ENCODE assay signal across 26 cellular contexts in genomic region chr9:91724609-91725505, GRCh38.
DNase-seq lines count a peak whose midpoint lies in the region; ATAC-seq, FAIRE-seq and TF ChIP-seq lines count a peak whose summit lies in the region.
"Had no signal": no experiment of that assay in that cellular context is flagged by ENCODE, and none has a peak within 500 bp of the region (broad histone marks: within the 10 kb centered on the region; RNA-seq: fewer than 3 reads in every experiment).

No MANE protein-coding gene starts in this region.

- TF ChIP-seq POLR2A in K562 (conservative IDR thresholded peaks at IDR 0.05) (no peak), H54 (IDR thresholded peaks at IDR 0.05; ENCODE audit: low read depth, low read length) (no peak)

- H3K4me3 ChIP-seq in K562: no peak overlapping the region
- H3K4me3 ChIP-seq in neural progenitor cell: no peak overlapping the region
- H3K4me3 ChIP-seq in trophoblast cell (ENCODE audit: low read depth, low read length): peak overlapping the region; percentile 8
- H3K4me3 ChIP-seq: A549; BLaER1 treated with 17β-estradiol and CSF1 and Interleukin-3, amounts not matched to agents 10 nM and 100 nM; GM23338; HAP-1 had no signal

- H4K91ac ChIP-seq in trophoblast cell (ENCODE audit: low read depth, low read length): no peak overlapping the region

- H3K79me2 ChIP-seq in K562 (ENCODE audit: control insufficient read depth, insufficient read depth, low read length) (no peaks in the 10 kb centered on the region), neural progenitor cell (ENCODE audit: low read depth) (no peaks in the 10 kb centered on the region), trophoblast cell (ENCODE audit: control insufficient read depth, insufficient read depth, low read length, poor library complexity) (no peaks in the 10 kb centered on the region)

- no peak for ATAC-seq in K562
- ATAC-seq in stimulated activated memory B cell treated with anti-CD40 and anti-IgM and Interleukin-4, amounts not matched to agents 10 μg/mL and 1 μg/mL and 100 μg/mL, for 72 hours: no peak
- ATAC-seq in GM21786 (IDR thresholded peaks at IDR 0.05; ENCODE audit: unreplicated experiment): no peak
- ATAC-seq: A549, GM23338 had no signal

- POLR2A ChIA-PET in K562 (lab: Yijun Ruan, JAX): interaction anchor here (0.7 kb wide), 1 partner anchor 10 kb away, joined by 4 read pairs; no protein-coding TSS in a partner anchor

- H3K9me3 ChIP-seq in K562 (replicated peaks; ENCODE audit: control insufficient read depth, insufficient read depth, low read depth, low read length) (no peaks in the 10 kb centered on the region), neural progenitor cell (ENCODE audit: low read depth) (no peaks in the 10 kb centered on the region), trophoblast cell (ENCODE audit: insufficient read depth, low read depth, low read length) (no peaks in the 10 kb centered on the region)
- H3K9me3 ChIP-seq: A549; BE2C; BLaER1 treated with 17β-estradiol and CSF1 and Interleukin-3, amounts not matched to agents 10 nM and 100 nM; HAP-1 had no signal

- no peak overlapping the region for H3K4ac ChIP-seq in trophoblast cell (ENCODE audit: low read depth, low read length)

- H3K9ac ChIP-seq in K562 (ENCODE audit: insufficient read depth in 1 of 2, low read depth in 2 of 2, low read length in 2 of 2) (no peak overlapping the region), neural progenitor cell (no peak overlapping the region), trophoblast cell (ENCODE audit: low read length) (no peak overlapping the region)
- H3K9ac ChIP-seq: BLaER1 treated with 17β-estradiol and CSF1 and Interleukin-3, amounts not matched to agents 10 nM and 100 nM had no signal

- H3K27me3 Mint-ChIP-seq in neural progenitor cell (ENCODE audit: insufficient read depth, low read depth): no peaks in the 10 kb centered on the region
- H3K27me3 Mint-ChIP-seq in stimulated activated memory B cell treated with anti-CD40 and anti-IgM and Interleukin-4, amounts not matched to agents 10 μg/mL and 1 μg/mL and 100 μg/mL, for 72 hours: peaks cover 11% of the 10 kb centered on the region

- H3K4me3 Mint-ChIP-seq in neural progenitor cell: no peak overlapping the region
- no peak overlapping the region for H3K4me3 Mint-ChIP-seq in stimulated activated memory B cell treated with anti-CD40 and anti-IgM and Interleukin-4, amounts not matched to agents 10 μg/mL and 1 μg/mL and 100 μg/mL, for 72 hours
- H3K4me3 Mint-ChIP-seq: CD14-positive monocyte; CD4-positive, alpha-beta T cell; CD8-positive, alpha-beta memory T cell; GM23338; HFFc6 had no signal

- H3K23ac ChIP-seq in trophoblast cell (ENCODE audit: low read length): no peak overlapping the region

- no peak for TF ChIP-seq EP300 in K562 (IDR thresholded peaks at IDR 0.05; ENCODE audit: low read length)

- H3K4me1 Mint-ChIP-seq in neural progenitor cell: no peaks in the 10 kb centered on the region
- H3K4me1 Mint-ChIP-seq in stimulated activated memory B cell treated with anti-CD40 and anti-IgM and Interleukin-4, amounts not matched to agents 10 μg/mL and 1 μg/mL and 100 μg/mL, for 72 hours: peaks cover 27% of the 10 kb centered on the region
- H3K4me1 Mint-ChIP-seq: CD8-positive, alpha-beta memory T cell had no signal

- peak overlapping the region; percentile 46 for H3K27ac Mint-ChIP-seq in neural progenitor cell
- peak overlapping the region; percentile 55 for H3K27ac Mint-ChIP-seq in stimulated activated memory B cell treated with anti-CD40 and anti-IgM and Interleukin-4, amounts not matched to agents 10 μg/mL and 1 μg/mL and 100 μg/mL, for 72 hours
- H3K27ac Mint-ChIP-seq: CD14-positive monocyte; CD4-positive, alpha-beta T cell; GM23338; HFFc6 had no signal

- H4K8ac ChIP-seq in trophoblast cell (ENCODE audit: low read depth, low read length): no peak overlapping the region

- H2BK5ac ChIP-seq in trophoblast cell (ENCODE audit: low read depth, low read length, poor library complexity): no peak overlapping the region

- no peaks in the 10 kb centered on the region for H3K9me1 ChIP-seq in K562 (ENCODE audit: control insufficient read depth, insufficient read depth, low read length)

- H4K12ac ChIP-seq in trophoblast cell (ENCODE audit: low read depth, low read length): no peak overlapping the region

- in situ Hi-C loops in K562 (cut with MboI): loop anchor here (10.0 kb wide), 1 partner anchor 810 kb away; no protein-coding TSS in a partner anchor

- H3K27me3 ChIP-seq in K562 (ENCODE audit: control insufficient read depth in 2 of 2, insufficient read depth in 2 of 2, low read length in 2 of 2) (no peaks in the 10 kb centered on the region), neural progenitor cell (no peaks in the 10 kb centered on the region), trophoblast cell (ENCODE audit: insufficient read depth, low read length) (no peaks in the 10 kb centered on the region)
- H3K27me3 ChIP-seq: BE2C; BLaER1 treated with 17β-estradiol and CSF1 and Interleukin-3, amounts not matched to agents 10 nM and 100 nM had no signal

- DNase-seq in K562 (ENCODE audit: extremely low read depth in 1 of 4, low spot score in 3 of 4) (no peak), neural progenitor cell (ENCODE audit: low spot score) (no peak), trophoblast cell (no peak), H54 (ENCODE audit: insufficient read length, low spot score) (no peak), COLO668 (lab: John Stamatoyannopoulos, UW; ENCODE audit: unreplicated experiment) (no peak)
- DNase-seq: 8988T; ACHN; AML-193; BE2C; Calu3; CD4-positive, alpha-beta T cell; CD8-positive, alpha-beta memory T cell; COR-L47; DMS53; DMS79 treated with DMSO at 0.1 percent for 48 hours; GF-D8; HFFc6 had no signal

- TF ChIP-seq CTCF in K562 (IDR thresholded peaks at IDR 0.05 in 2 of 3, conservative IDR thresholded peaks at IDR 0.05 in 1 of 3; ENCODE audit: insufficient read depth in 2 of 3, low read depth in 1 of 3, low read length in 3 of 3) (no peak), neural progenitor cell (IDR thresholded peaks at IDR 0.05) (no peak)

- peaks cover 27% of the 10 kb centered on the region for H3K36me3 Mint-ChIP-seq in neural progenitor cell
- H3K36me3 Mint-ChIP-seq in stimulated activated memory B cell treated with anti-CD40 and anti-IgM and Interleukin-4, amounts not matched to agents 10 μg/mL and 1 μg/mL and 100 μg/mL, for 72 hours: no peaks in the 10 kb centered on the region
- H3K36me3 Mint-ChIP-seq: CD14-positive monocyte; CD8-positive, alpha-beta memory T cell had no signal

- no peak overlapping the region for H3K18ac ChIP-seq in trophoblast cell (ENCODE audit: low read length)

- FAIRE-seq in K562 (lab: Jason Lieb, UNC) (no peak), H54 (lab: Jason Lieb, UNC) (no peak)
- FAIRE-seq: A549, GM12891, GM18507 had no signal

- CTCF ChIA-PET in K562 (lab: Yijun Ruan, JAX; ENCODE audit: low intra/inter-chr PET ratio): no interaction called here

- no peaks in the 10 kb centered on the region for H3K9me3 Mint-ChIP-seq in neural progenitor cell
- H3K9me3 Mint-ChIP-seq in stimulated activated memory B cell treated with anti-CD40 and anti-IgM and Interleukin-4, amounts not matched to agents 10 μg/mL and 1 μg/mL and 100 μg/mL, for 72 hours: no peaks in the 10 kb centered on the region
- H3K9me3 Mint-ChIP-seq: CD14-positive monocyte; CD4-positive, alpha-beta T cell; CD8-positive, alpha-beta memory T cell; GM23338; HFFc6 had no signal

- BruUV-seq in K562 (replicated peaks; lab: Mats Ljungman, UMichigan): no TSS peak

- TF ChIP-seq RAD21 in K562 (CRISPR knock-in tag; conservative IDR thresholded peaks at IDR 0.05 in 1 of 2, IDR thresholded peaks at IDR 0.05 in 1 of 2): no peak

- intact Hi-C loops in K562 (cut with micrococcal nuclease): no loop called here

- H3K4me1 ChIP-seq in K562 (replicated peaks in 1 of 2; ENCODE audit: control insufficient read depth in 2 of 2, insufficient read depth in 2 of 2, low read length in 2 of 2): peaks cover 11 to 14% of the 10 kb centered on the region in 2 experiments
- H3K4me1 ChIP-seq in neural progenitor cell: peaks cover 10% of the 10 kb centered on the region
- H3K4me1 ChIP-seq in trophoblast cell (ENCODE audit: control insufficient read depth in 1 of 2, insufficient read depth in 2 of 2, low read length in 2 of 2): peaks cover 6 to 8% of the 10 kb centered on the region in 2 experiments
- H3K4me1 ChIP-seq: BE2C had no signal

- H2AFZ ChIP-seq in K562 (ENCODE audit: low read depth, low read length) (no peak overlapping the region), neural progenitor cell (replicated peaks) (no peak overlapping the region), trophoblast cell (ENCODE audit: insufficient read depth, low read length, poor library complexity) (no peak overlapping the region)
- H2AFZ ChIP-seq: GM23338 had no signal

- H3K36me3 ChIP-seq in K562 (ENCODE audit: control insufficient read depth, insufficient read depth, low read length) (peaks cover 62% of the 10 kb centered on the region; the same call in 2 of the 3 replicates), neural progenitor cell (no peaks in the 10 kb centered on the region), trophoblast cell (ENCODE audit: control insufficient read depth in 1 of 2, insufficient read depth in 2 of 2, low read length in 2 of 2) (no peaks in the 10 kb centered on the region)
- H3K36me3 ChIP-seq: BLaER1 treated with 17β-estradiol and CSF1 and Interleukin-3, amounts not matched to agents 10 nM and 100 nM; HAP-1 had no signal

- no peak overlapping the region for H2BK120ac ChIP-seq in trophoblast cell (ENCODE audit: insufficient read depth, low read length, poor library complexity)

- no peak overlapping the region for H3K27ac ChIP-seq in K562 (ENCODE audit: extremely low read depth, low read depth, low read length)
- H3K27ac ChIP-seq in neural progenitor cell: no peak overlapping the region
- H3K27ac ChIP-seq in trophoblast cell (ENCODE audit: low read depth, low read length): no peak overlapping the region
- H3K27ac ChIP-seq: A549; BLaER1 treated with 17β-estradiol and CSF1 and Interleukin-3, amounts not matched to agents 10 nM and 100 nM had no signal

- no peak overlapping the region for H2AK5ac ChIP-seq in trophoblast cell (ENCODE audit: low read length)

- H3K79me1 ChIP-seq in trophoblast cell (ENCODE audit: low read length): peaks cover 2% of the 10 kb centered on the region

- no peak overlapping the region for H2BK12ac ChIP-seq in trophoblast cell (ENCODE audit: low read length)

- H4K20me1 ChIP-seq in K562 (replicated peaks; ENCODE audit: control insufficient read depth, insufficient read depth, low read length) (no peaks in the 10 kb centered on the region), neural progenitor cell (ENCODE audit: low read depth) (no peaks in the 10 kb centered on the region)
- H4K20me1 ChIP-seq: BLaER1 treated with 17β-estradiol and CSF1 and Interleukin-3, amounts not matched to agents 10 nM and 100 nM had no signal

- H3F3A ChIP-seq in neural progenitor cell (ENCODE audit: low read depth): peaks cover 13% of the 10 kb centered on the region

- H3K4me2 ChIP-seq in K562 (ENCODE audit: insufficient read depth, low read length): no peak overlapping the region
- no peak overlapping the region for H3K4me2 ChIP-seq in neural progenitor cell
- H3K4me2 ChIP-seq in trophoblast cell (ENCODE audit: low read length): no peak overlapping the region
- H3K4me2 ChIP-seq: A549; BLaER1 treated with 17β-estradiol and CSF1 and Interleukin-3, amounts not matched to agents 10 nM and 100 nM; GM23338 had no signal

- WGBS in K562 (ENCODE audit: insufficient coverage, low coverage, missing lambda C conversion rate): 94% methylated on average over 34 of the region's 43 CpGs
- WGBS in trophoblast cell (ENCODE audit: extremely low coverage, insufficient coverage, insufficient read length): no CpG with 5 or more reads among the region's 43 CpGs

- no peak overlapping the region for H3K14ac ChIP-seq in trophoblast cell (ENCODE audit: low read length)
